9 cellular contexts compared by ENCODE assay signal in the genomic region with DNA sequence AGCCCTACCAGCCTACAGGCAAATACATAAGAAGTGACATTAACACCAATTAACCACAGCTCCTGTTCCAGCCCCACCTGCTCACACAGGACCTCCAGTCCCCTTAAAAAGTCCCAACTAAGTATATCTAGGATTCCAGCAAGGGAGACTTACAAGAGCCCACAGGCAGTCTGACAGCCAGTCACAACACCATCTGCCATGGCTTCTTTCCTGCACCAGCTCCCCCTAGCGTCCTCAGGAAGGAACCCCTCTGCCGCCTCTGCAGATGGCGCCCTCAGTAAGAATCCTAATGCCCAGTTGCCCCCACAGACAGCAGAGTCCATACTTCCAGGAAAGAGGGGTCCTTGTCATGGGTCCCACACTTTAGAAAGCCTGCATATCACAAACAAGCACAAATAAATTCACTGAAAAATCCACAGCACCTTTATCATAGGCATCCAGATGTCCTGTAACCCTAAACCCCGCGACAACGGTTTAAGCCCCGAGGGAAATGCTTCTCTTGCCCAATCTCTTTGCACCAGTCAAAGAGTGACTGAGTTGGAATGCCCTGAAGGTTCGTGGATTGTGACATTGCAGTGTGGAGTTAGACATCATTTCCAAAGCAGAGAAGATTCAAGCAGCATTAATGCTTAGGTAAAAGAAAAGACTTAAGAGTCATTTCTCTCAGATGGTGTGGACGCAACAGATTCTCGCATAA.
DNase-seq lines count a peak whose midpoint lies in the region; ATAC-seq and TF ChIP-seq lines count a peak whose summit lies in the region.
"Had no signal": no experiment of that assay in that cellular context is flagged by ENCODE, and none has a peak within 500 bp of the region (broad histone marks: within the 10 kb centered on the region; RNA-seq: fewer than 3 reads in every experiment).

No MANE protein-coding gene starts in this region.

- DNase-seq in left ventricle myocardium inferior, result no peak
- DNase-seq in left cardiac atrium, result no peak
- peak; percentile 63 for DNase-seq in NOMO-1 treated with DMSO at 0.1 percent for 48 hours (lab: John Stamatoyannopoulos, UW; ENCODE audit: unreplicated experiment)
- DNase-seq in effector memory CD8-positive, alpha-beta T cell, result no peak
- no peak for DNase-seq in suprapubic skin (ENCODE audit: low spot score in 2 of 2)
- no peak for DNase-seq in NCI-H510A (lab: John Stamatoyannopoulos, UW)
- no peak for DNase-seq in AG08395 (ENCODE audit: low spot score)

- H3K27ac ChIP-seq in left ventricle myocardium inferior (replicated peaks), result no peak overlapping the region
- peak overlapping the region; percentile 22 for H3K27ac ChIP-seq in suprapubic skin
- H3K27ac ChIP-seq: left lung had no signal

- H3K9me3 ChIP-seq in left ventricle myocardium inferior (replicated peaks) (no peaks in the 10 kb centered on the region), suprapubic skin (no peaks in the 10 kb centered on the region)
- H3K9me3 ChIP-seq: left lung had no signal

- H3K4me3 ChIP-seq in left ventricle myocardium inferior (no peak overlapping the region), suprapubic skin (no peak overlapping the region)
- H3K4me3 ChIP-seq: left lung had no signal

- TF ChIP-seq CTCF in left ventricle myocardium inferior (IDR thresholded peaks at IDR 0.05; ENCODE audit: borderline replicate concordance) (peak; percentile 23), suprapubic skin (IDR thresholded peaks at IDR 0.05) (peak in 1 of 2 donors; percentile 14)

- peaks cover 41 to 67% of the 10 kb centered on the region in 2 donors for H3K4me1 Mint-ChIP-seq in effector memory CD8-positive, alpha-beta T cell (ENCODE audit: low read depth in 2 of 2)

- H3K36me3 ChIP-seq in left ventricle myocardium inferior, result no peaks in the 10 kb centered on the region
- no peaks in the 10 kb centered on the region for H3K36me3 ChIP-seq in suprapubic skin
- H3K36me3 ChIP-seq: left lung had no signal

- H3K4me3 Mint-ChIP-seq in effector memory CD8-positive, alpha-beta T cell, result peak overlapping the region in 1 of 2 donors; percentile 52

- H3K27me3 Mint-ChIP-seq in effector memory CD8-positive, alpha-beta T cell, result no peaks in the 10 kb centered on the region

- intact Hi-C loops in left ventricle myocardium inferior (cut with micrococcal nuclease) (no loop called here), left cardiac atrium (cut with DNase I) (loop anchor here (10.0 kb wide), 2 partner anchors 62 to 122 kb away; partner anchors contain the start of gene HIVEP2 (in 1 of the 2))

- peak overlapping the region; percentile 76 to 93 for H3K27ac Mint-ChIP-seq in effector memory CD8-positive, alpha-beta T cell

- no peaks in the 10 kb centered on the region for H3K27me3 ChIP-seq in left ventricle myocardium inferior (ENCODE audit: low read depth)
- no peaks in the 10 kb centered on the region for H3K27me3 ChIP-seq in suprapubic skin
- H3K27me3 ChIP-seq: left lung had no signal

- H3K36me3 Mint-ChIP-seq in effector memory CD8-positive, alpha-beta T cell (ENCODE audit: insufficient read depth), result peaks cover 23% of the 10 kb centered on the region

- TF ChIP-seq EP300 in suprapubic skin (IDR thresholded peaks at IDR 0.05), result no peak

- ATAC-seq in left cardiac atrium (no peak), GM19023 (IDR thresholded peaks at IDR 0.05; ENCODE audit: unreplicated experiment) (no peak)
- ATAC-seq in effector memory CD8-positive, alpha-beta T cell (replicated peaks), result no peak
- ATAC-seq: left lung had no signal

- WGBS in suprapubic skin, result 65% methylated on average over 10 of the region's 10 CpGs

- peaks cover 77% of the 10 kb centered on the region for H3K4me1 ChIP-seq in left ventricle myocardium inferior
- H3K4me1 ChIP-seq in suprapubic skin, result peaks cover 66% of the 10 kb centered on the region

- H3K9me3 Mint-ChIP-seq in effector memory CD8-positive, alpha-beta T cell, result no peaks in the 10 kb centered on the region

- TF ChIP-seq POLR2A in suprapubic skin (IDR thresholded peaks at IDR 0.05), result no peak
